In genomic region chr1:14928412-14928811, GRCh38 we compare ENCODE assay signal across 1 cellular context.
TF ChIP-seq lines count a peak whose summit lies in the region.

No MANE protein-coding gene starts in this region.

TF ChIP-seq in HepG2, 621 proteins besides CTCF, POLR2A, EP300 and RAD21 (continued from another document):
- TF ChIP-seq TFE3 (CRISPR knock-in tag; IDR thresholded peaks at IDR 0.05) (no peak), ZNF660 (CRISPR knock-in tag; IDR thresholded peaks at IDR 0.05; ENCODE audit: borderline replicate concordance, low read depth) (no peak), RAD51 (IDR thresholded peaks at IDR 0.05; ENCODE audit: borderline replicate concordance) (no peak), NKX3-1 (CRISPR knock-in tag; IDR thresholded peaks at IDR 0.05) (no peak), ZNF709 (CRISPR knock-in tag; IDR thresholded peaks at IDR 0.05) (no peak), FOXM1 (CRISPR knock-in tag; IDR thresholded peaks at IDR 0.05) (no peak), ARID3A (IDR thresholded peaks at IDR 0.05; ENCODE audit: low read depth, low read length) (no peak), U2AF1 (optimal IDR thresholded peaks at IDR 0.05; ENCODE audit: low read depth, low read length) (no peak), ZNF577 (CRISPR knock-in tag; IDR thresholded peaks at IDR 0.05; ENCODE audit: borderline replicate concordance, low read depth) (no peak)
TF ChIP-seq in HepG2: peak in this region for 0.
